2 cellular contexts compared by ENCODE assay signal in the genomic region with DNA sequence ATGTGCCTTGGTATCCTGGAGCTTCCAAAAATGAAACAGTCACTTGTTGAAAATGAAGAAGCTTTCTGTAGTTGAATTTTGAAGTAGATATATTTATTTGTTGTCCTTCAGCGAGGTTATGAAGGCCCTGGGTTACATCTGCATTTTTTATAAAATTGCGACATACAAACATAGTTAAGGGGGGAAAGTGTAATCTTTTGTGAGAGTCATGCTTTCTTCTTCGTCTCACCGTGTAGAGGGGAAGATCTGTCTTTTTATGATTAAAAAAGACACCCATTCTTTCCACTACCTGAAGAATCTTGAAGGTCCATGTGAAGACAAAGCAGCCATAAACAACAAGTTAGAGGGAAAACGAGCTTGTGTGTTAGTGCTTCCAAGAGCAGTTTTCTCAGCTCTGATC.
TF ChIP-seq lines count a peak whose summit lies in the region.

No MANE protein-coding gene starts in this region.

TF ChIP-seq in A549, 52 proteins besides CTCF, POLR2A, EP300 and RAD21:
- TF ChIP-seq CEBPB (IDR thresholded peaks at IDR 0.05), result peak in 1 of 2 experiments; percentile 34; a peak in 2 of 4 replicates
- no peak for TF ChIP-seq ESRRA (IDR thresholded peaks at IDR 0.05; ENCODE audit: borderline replicate concordance, low read length)
- no peak for TF ChIP-seq CHD2 (IDR thresholded peaks at IDR 0.05; ENCODE audit: low read length, partially characterized antibody)

TF ChIP-seq in H1, 55 proteins besides CTCF, POLR2A, EP300 and RAD21:
- TF ChIP-seq CEBPB (IDR thresholded peaks at IDR 0.05; ENCODE audit: low read depth, low read length) (0 out of 2 replicates have a peak, but pooled peaks have one; percentile 39), RXRA (IDR thresholded peaks at IDR 0.05; ENCODE audit: insufficient read depth, low read depth, low read length) (no peak)
TF ChIP-seq in H1: peak in this region for 1.
